1 cellular context compared by ENCODE assay signal in the genomic region with DNA sequence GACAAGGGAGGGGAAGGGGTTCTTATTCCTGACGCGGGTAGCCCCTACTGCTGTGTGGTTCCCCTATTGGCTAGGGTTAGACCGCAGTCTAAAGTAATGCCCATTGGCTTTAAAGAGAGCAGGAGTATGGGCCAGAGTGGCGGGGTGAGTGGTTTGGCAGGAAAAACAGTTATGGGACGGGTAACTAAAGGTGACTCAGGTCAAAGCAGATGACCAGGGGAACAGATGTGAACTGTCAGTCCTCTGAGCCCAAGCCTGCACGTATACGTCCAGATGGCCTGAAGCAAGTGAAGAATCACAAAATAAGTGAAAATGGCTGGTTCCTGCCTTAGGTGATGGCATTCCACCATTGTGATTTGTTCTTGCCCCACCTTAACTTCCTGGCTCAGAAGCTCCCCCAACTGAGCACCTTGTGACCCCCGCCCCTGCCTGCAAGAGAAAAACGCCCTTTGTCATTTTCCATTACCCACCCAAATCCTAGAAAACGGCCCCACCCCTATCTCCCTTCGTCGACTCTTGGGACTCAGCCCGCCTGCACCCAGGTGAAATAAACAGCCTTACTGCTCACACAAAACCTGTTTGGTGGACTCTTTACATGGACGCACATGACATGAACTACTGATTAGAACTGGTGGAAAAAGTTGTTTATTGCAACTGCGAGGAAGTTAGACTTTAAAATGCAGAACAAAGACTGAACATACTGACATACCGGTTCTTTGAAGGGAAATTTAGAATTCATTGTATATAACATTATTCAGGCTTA.
TF ChIP-seq lines count a peak whose summit lies in the region.

No MANE protein-coding gene starts in this region.

TF ChIP-seq in SK-N-SH, 30 proteins besides CTCF, POLR2A, EP300 and RAD21 (continued from another document):
- TF ChIP-seq, protein P1, sequence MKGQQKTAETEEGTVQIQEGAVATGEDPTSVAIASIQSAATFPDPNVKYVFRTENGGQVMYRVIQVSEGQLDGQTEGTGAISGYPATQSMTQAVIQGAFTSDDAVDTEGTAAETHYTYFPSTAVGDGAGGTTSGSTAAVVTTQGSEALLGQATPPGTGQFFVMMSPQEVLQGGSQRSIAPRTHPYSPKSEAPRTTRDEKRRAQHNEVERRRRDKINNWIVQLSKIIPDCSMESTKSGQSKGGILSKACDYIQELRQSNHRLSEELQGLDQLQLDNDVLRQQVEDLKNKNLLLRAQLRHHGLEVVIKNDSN (IDR thresholded peaks at IDR 0.05; ENCODE audit: borderline replicate concordance, low read depth), result no peak
- TF ChIP-seq GABPA (IDR thresholded peaks at IDR 0.05; ENCODE audit: low read depth) (no peak), ELF1 (IDR thresholded peaks at IDR 0.05) (no peak), TCF12 (IDR thresholded peaks at IDR 0.05) (no peak), NRF1 (IDR thresholded peaks at IDR 0.05; ENCODE audit: low read depth, low read length) (no peak)
TF ChIP-seq in SK-N-SH: peak in this region for 0.
